ENCODE assay signal across 10 cellular contexts in genomic region chr9:127878001-127878651, GRCh38. TPM values are rescaled to one million over a fixed set of nuclear protein-coding genes. Genes with fewer than 3 reads are reported as not detected.
DNase-seq lines count a peak whose midpoint lies in the region; ATAC-seq, FAIRE-seq and TF ChIP-seq lines count a peak whose summit lies in the region.
"Had no signal": no experiment of that assay in that cellular context is flagged by ENCODE, and none has a peak within 500 bp of the region (broad histone marks: within the 10 kb centered on the region; RNA-seq: fewer than 3 reads in every experiment).

No MANE protein-coding gene starts in this region.

- no peaks in the 10 kb centered on the region for H3K36me3 ChIP-seq in bronchial epithelial cell (ENCODE audit: control insufficient read depth, insufficient read depth, low read length)
- peaks cover 0 to under 1% of the 10 kb centered on the region in 2 donors for H3K36me3 ChIP-seq in lung (ENCODE audit: control insufficient read depth in 2 of 2, insufficient read depth in 2 of 2, low read length in 2 of 2)
- H3K36me3 ChIP-seq in tibial nerve, result peaks cover 0 to 13% (median 0%) of the 10 kb centered on the region in 3 donors

- WGBS in lung, 2 donors, result 47 to 69% methylated on average over 18 of the region's 18 CpGs
- 30 to 38% methylated on average over 17 to 18 of the region's 18 CpGs for WGBS in tibial nerve, 2 donors

- no peak for DNase-seq in T-helper 2 cell treated with Interferon-gamma antibody and Interleukin-4, amounts not matched to agents 5 μg/mL and 100 μg/mL, for 36 hours (ENCODE audit: low spot score)
- DNase-seq in T-helper 2 cell (no peak), bronchial epithelial cell (ENCODE audit: low read depth) (no peak), lung (ENCODE audit: low spot score) (no peak), tibial nerve (ENCODE audit: low spot score in 2 of 2) (no peak), KG1 (lab: John Stamatoyannopoulos, UW) (no peak), NCI-H1105 (lab: John Stamatoyannopoulos, UW) (no peak)
- DNase-seq: DND-41; effector CD4-positive, alpha-beta T cell had no signal

- H3K27ac Mint-ChIP-seq in T-helper 2 cell treated with Interferon-gamma antibody and Interleukin-4, amounts not matched to agents 5 μg/mL and 100 μg/mL, for 36 hours, result no peak overlapping the region

- FAIRE-seq in bronchial epithelial cell (lab: Jason Lieb, UNC), result no peak

- no peak for TF ChIP-seq EP300 in tibial nerve (IDR thresholded peaks at IDR 0.05)

- H3K4me3 ChIP-seq in bronchial epithelial cell (ENCODE audit: low read depth, low read length) (peak overlapping the region; percentile 48), lung (no peak overlapping the region), tibial nerve (peak overlapping the region; percentile 46 to 65 (median 49))

- TF ChIP-seq POLR2A in tibial nerve (IDR thresholded peaks at IDR 0.05), result no peak

- no peaks in the 10 kb centered on the region for H3K9me3 ChIP-seq in lung (ENCODE audit: control insufficient read depth in 2 of 2, insufficient read depth in 1 of 2, low read length in 1 of 2)
- no peaks in the 10 kb centered on the region for H3K9me3 ChIP-seq in tibial nerve

- peak overlapping the region; percentile 58 for H3K4me3 Mint-ChIP-seq in T-helper 2 cell treated with Interferon-gamma antibody and Interleukin-4, amounts not matched to agents 5 μg/mL and 100 μg/mL, for 36 hours

- H3K27me3 ChIP-seq in bronchial epithelial cell (ENCODE audit: control insufficient read depth, insufficient read depth, low read length), result no peaks in the 10 kb centered on the region
- H3K27me3 ChIP-seq in lung (ENCODE audit: control insufficient read depth, insufficient read depth), result no peaks in the 10 kb centered on the region
- H3K27me3 ChIP-seq in tibial nerve, result no peaks in the 10 kb centered on the region

- H3K4me1 ChIP-seq in lung (ENCODE audit: control insufficient read depth in 2 of 2, insufficient read depth in 2 of 2, low read length in 2 of 2) (peaks cover 0 to 22% of the 10 kb centered on the region in 2 donors), tibial nerve (peaks cover 0 to 59% (median 44%) of the 10 kb centered on the region in 4 donors)

- peaks cover 17% of the 10 kb centered on the region for H3K36me3 Mint-ChIP-seq in T-helper 2 cell treated with Interferon-gamma antibody and Interleukin-4, amounts not matched to agents 5 μg/mL and 100 μg/mL, for 36 hours (ENCODE audit: low read depth)

- ATAC-seq in lung (ENCODE audit: insufficient read depth, low FRiP score), result no peak
- no peak for ATAC-seq in HG03097 (IDR thresholded peaks at IDR 0.05; ENCODE audit: low FRiP score, unreplicated experiment)

- H3K27ac ChIP-seq in lung (ENCODE audit: low read depth in 1 of 2, low read length in 1 of 2) (peak overlapping the region; percentile 37 to 75), tibial nerve (peak overlapping the region; percentile 68 to 93 (median 82))

- no peaks in the 10 kb centered on the region for H3K4me1 Mint-ChIP-seq in T-helper 2 cell treated with Interferon-gamma antibody and Interleukin-4, amounts not matched to agents 5 μg/mL and 100 μg/mL, for 36 hours (ENCODE audit: low read depth)

- H3K27me3 Mint-ChIP-seq in T-helper 2 cell treated with Interferon-gamma antibody and Interleukin-4, amounts not matched to agents 5 μg/mL and 100 μg/mL, for 36 hours (ENCODE audit: low read depth), result peaks cover 6% of the 10 kb centered on the region

- no peak for TF ChIP-seq CTCF in bronchial epithelial cell (IDR thresholded peaks at IDR 0.05; ENCODE audit: insufficient read depth, low read length, severe bottlenecking)
- TF ChIP-seq CTCF in lung (IDR thresholded peaks at IDR 0.05; ENCODE audit: control extremely low read depth, extremely low read depth), result no peak
- no peak for TF ChIP-seq CTCF in tibial nerve (IDR thresholded peaks at IDR 0.05)

- no peaks in the 10 kb centered on the region for H3K9me3 Mint-ChIP-seq in T-helper 2 cell treated with Interferon-gamma antibody and Interleukin-4, amounts not matched to agents 5 μg/mL and 100 μg/mL, for 36 hours

RNA-seq across cellular contexts. Expression of gene AK1, which starts 0.7 kb away (rescaled TPM):
- total RNA-seq in bronchial epithelial cell, result 19.0 and 54.0 TPM in 2 replicates
- total RNA-seq in lung, result 100 to 1,000 TPM in 1 of 2 donors, 10 to 100 TPM in 1; 72.3 to 154 TPM
- 100 to 1,000 TPM in 1 of 2 donors, 10 to 100 TPM in 1; 63.8 to 386 TPM for polyA plus RNA-seq in lung
- total RNA-seq in tibial nerve, result 10 to 100 TPM; 29.9 to 65.1 (median 38.7) TPM

RNA-seq across cellular contexts. Expression of gene ST6GALNAC6, which starts 21.3 kb away (rescaled TPM):
- total RNA-seq in bronchial epithelial cell (18.2 and 18.4 TPM in 2 replicates), lung (10 to 100 TPM; 28.3 to 51.9 TPM), tibial nerve (100 to 1,000 TPM; 108 to 193 (median 172) TPM)
- polyA plus RNA-seq in lung, result 10 to 100 TPM; 45.3 to 59.8 TPM

RNA-seq across cellular contexts. Expression of gene ENG, which starts 23.7 kb away (rescaled TPM):
- total RNA-seq in bronchial epithelial cell, result 0.13 and 2.4 TPM in 2 replicates
- 100 to 1,000 TPM in 1 of 2 donors, 10 to 100 TPM in 1; 41.1 to 182 TPM for total RNA-seq in lung
- polyA plus RNA-seq in lung, result 100 to 1,000 TPM in 1 of 2 donors, 10 to 100 TPM in 1; 80.7 to 317 TPM
- 100 to 1,000 TPM in 1 of 4 donors, 10 to 100 TPM in 3; 24.9 to 137 (median 85.6) TPM for total RNA-seq in tibial nerve

RNA-seq across cellular contexts. Expression of gene ST6GALNAC4, which starts 38.7 kb away (rescaled TPM):
- 21.3 and 21.8 TPM in 2 replicates for total RNA-seq in bronchial epithelial cell
- 10 to 100 TPM; 42.7 to 96.2 TPM for total RNA-seq in lung
- 10 to 100 TPM; 24.6 to 67.3 TPM for polyA plus RNA-seq in lung
- total RNA-seq in tibial nerve, result 10 to 100 TPM; 23.9 to 70.5 (median 37.0) TPM

RNA-seq across cellular contexts. Expression of gene PIP5KL1, which starts 52.5 kb away (rescaled TPM):
- total RNA-seq in bronchial epithelial cell (2.1 and 5.1 TPM in 2 replicates), lung (1 to 10 TPM; 4.9 to 9.0 TPM), tibial nerve (under 1 TPM in 1 of 4 donors, not detected in 3; 0.59 TPM)
- polyA plus RNA-seq in lung, result 1 to 10 TPM; 2.0 to 4.9 TPM
